1 cellular context compared by ENCODE assay signal in genomic region chr9:136791466-136792276, GRCh38.
TF ChIP-seq lines count a peak whose summit lies in the region.

No MANE protein-coding gene starts in this region.

TF ChIP-seq in GM12878, 131 proteins besides CTCF, POLR2A, EP300 and RAD21 (continued from another document and continues in another):
- TF ChIP-seq E2F4 (IDR thresholded peaks at IDR 0.05; ENCODE audit: low read depth, low read length), result no peak
- TF ChIP-seq FOXM1 (IDR thresholded peaks at IDR 0.05; ENCODE audit: low read depth, low read length), result no peak
- TF ChIP-seq ATF2 (IDR thresholded peaks at IDR 0.05; ENCODE audit: low read length), result no peak
- TF ChIP-seq CBX3 (IDR thresholded peaks at IDR 0.05; ENCODE audit: borderline replicate concordance, low read depth), result no peak
- TF ChIP-seq WRNIP1 (IDR thresholded peaks at IDR 0.05; ENCODE audit: borderline replicate concordance, low read depth, low read length), result no peak
- no peak for TF ChIP-seq CHD1 (IDR thresholded peaks at IDR 0.05; ENCODE audit: low read depth, low read length)
- no peak for TF ChIP-seq SUZ12 (IDR thresholded peaks at IDR 0.05; ENCODE audit: unreplicated experiment)
- no peak for TF ChIP-seq FOS (IDR thresholded peaks at IDR 0.05; ENCODE audit: borderline replicate concordance, extremely low read depth, insufficient read length)
- TF ChIP-seq IRF3 (IDR thresholded peaks at IDR 0.05), result no peak
- no peak for TF ChIP-seq IRF4 (IDR thresholded peaks at IDR 0.05; ENCODE audit: low read depth, low read length)
- TF ChIP-seq NRF1 (conservative IDR thresholded peaks at IDR 0.05; ENCODE audit: low read depth, low read length), result no peak
- TF ChIP-seq, protein P1, sequence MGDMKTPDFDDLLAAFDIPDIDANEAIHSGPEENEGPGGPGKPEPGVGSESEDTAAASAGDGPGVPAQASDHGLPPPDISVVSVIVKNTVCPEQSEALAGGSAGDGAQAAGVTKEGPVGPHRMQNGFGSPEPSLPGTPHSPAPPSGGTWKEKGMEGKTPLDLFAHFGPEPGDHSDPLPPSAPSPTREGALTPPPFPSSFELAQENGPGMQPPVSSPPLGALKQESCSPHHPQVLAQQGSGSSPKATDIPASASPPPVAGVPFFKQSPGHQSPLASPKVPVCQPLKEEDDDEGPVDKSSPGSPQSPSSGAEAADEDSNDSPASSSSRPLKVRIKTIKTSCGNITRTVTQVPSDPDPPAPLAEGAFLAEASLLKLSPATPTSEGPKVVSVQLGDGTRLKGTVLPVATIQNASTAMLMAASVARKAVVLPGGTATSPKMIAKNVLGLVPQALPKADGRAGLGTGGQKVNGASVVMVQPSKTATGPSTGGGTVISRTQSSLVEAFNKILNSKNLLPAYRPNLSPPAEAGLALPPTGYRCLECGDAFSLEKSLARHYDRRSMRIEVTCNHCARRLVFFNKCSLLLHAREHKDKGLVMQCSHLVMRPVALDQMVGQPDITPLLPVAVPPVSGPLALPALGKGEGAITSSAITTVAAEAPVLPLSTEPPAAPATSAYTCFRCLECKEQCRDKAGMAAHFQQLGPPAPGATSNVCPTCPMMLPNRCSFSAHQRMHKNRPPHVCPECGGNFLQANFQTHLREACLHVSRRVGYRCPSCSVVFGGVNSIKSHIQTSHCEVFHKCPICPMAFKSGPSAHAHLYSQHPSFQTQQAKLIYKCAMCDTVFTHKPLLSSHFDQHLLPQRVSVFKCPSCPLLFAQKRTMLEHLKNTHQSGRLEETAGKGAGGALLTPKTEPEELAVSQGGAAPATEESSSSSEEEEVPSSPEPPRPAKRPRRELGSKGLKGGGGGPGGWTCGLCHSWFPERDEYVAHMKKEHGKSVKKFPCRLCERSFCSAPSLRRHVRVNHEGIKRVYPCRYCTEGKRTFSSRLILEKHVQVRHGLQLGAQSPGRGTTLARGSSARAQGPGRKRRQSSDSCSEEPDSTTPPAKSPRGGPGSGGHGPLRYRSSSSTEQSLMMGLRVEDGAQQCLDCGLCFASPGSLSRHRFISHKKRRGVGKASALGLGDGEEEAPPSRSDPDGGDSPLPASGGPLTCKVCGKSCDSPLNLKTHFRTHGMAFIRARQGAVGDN (IDR thresholded peaks at IDR 0.05), result no peak
- peak; percentile 65; the same call in 1 of the 2 replicates for TF ChIP-seq YY1 (IDR thresholded peaks at IDR 0.05; ENCODE audit: low read depth, low read length)
- no peak for TF ChIP-seq SKIL (IDR thresholded peaks at IDR 0.05; ENCODE audit: low read depth, poor library complexity, severe bottlenecking)
- TF ChIP-seq JUNB (IDR thresholded peaks at IDR 0.05), result no peak
- TF ChIP-seq, protein P2, sequence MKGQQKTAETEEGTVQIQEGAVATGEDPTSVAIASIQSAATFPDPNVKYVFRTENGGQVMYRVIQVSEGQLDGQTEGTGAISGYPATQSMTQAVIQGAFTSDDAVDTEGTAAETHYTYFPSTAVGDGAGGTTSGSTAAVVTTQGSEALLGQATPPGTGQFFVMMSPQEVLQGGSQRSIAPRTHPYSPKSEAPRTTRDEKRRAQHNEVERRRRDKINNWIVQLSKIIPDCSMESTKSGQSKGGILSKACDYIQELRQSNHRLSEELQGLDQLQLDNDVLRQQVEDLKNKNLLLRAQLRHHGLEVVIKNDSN (IDR thresholded peaks at IDR 0.05; ENCODE audit: borderline replicate concordance, extremely low read length, insufficient read depth, low read depth, low read length), result no peak
- TF ChIP-seq POU2F2 (IDR thresholded peaks at IDR 0.05; ENCODE audit: borderline replicate concordance, low read depth, low read length), result no peak
- TF ChIP-seq TBL1XR1 (IDR thresholded peaks at IDR 0.05; ENCODE audit: low read depth, low read length), result no peak
- TF ChIP-seq NFIC (IDR thresholded peaks at IDR 0.05; ENCODE audit: low read depth, low read length), result no peak
- no peak for TF ChIP-seq ZBTB33 (IDR thresholded peaks at IDR 0.05)
- no peak for TF ChIP-seq HDAC6 (IDR thresholded peaks at IDR 0.05; ENCODE audit: unreplicated experiment)
- TF ChIP-seq SMAD1 (IDR thresholded peaks at IDR 0.05; ENCODE audit: low read depth, partially characterized antibody), result no peak
- TF ChIP-seq LARP7 (IDR thresholded peaks at IDR 0.05), result no peak
- no peak for TF ChIP-seq ZSCAN29 (IDR thresholded peaks at IDR 0.05)
- TF ChIP-seq HCFC1 (IDR thresholded peaks at IDR 0.05; ENCODE audit: low read length), result 0 out of 2 replicates have a peak, but pooled peaks have one; percentile 13
- no peak for TF ChIP-seq JUND (IDR thresholded peaks at IDR 0.05; ENCODE audit: low read depth, low read length)
- no peak for TF ChIP-seq ZNF207 (IDR thresholded peaks at IDR 0.05; ENCODE audit: borderline replicate concordance)
- no peak for TF ChIP-seq ATF3 (IDR thresholded peaks at IDR 0.05; ENCODE audit: borderline replicate concordance, extremely low read depth, low read depth, low read length)
- TF ChIP-seq, protein P3, sequence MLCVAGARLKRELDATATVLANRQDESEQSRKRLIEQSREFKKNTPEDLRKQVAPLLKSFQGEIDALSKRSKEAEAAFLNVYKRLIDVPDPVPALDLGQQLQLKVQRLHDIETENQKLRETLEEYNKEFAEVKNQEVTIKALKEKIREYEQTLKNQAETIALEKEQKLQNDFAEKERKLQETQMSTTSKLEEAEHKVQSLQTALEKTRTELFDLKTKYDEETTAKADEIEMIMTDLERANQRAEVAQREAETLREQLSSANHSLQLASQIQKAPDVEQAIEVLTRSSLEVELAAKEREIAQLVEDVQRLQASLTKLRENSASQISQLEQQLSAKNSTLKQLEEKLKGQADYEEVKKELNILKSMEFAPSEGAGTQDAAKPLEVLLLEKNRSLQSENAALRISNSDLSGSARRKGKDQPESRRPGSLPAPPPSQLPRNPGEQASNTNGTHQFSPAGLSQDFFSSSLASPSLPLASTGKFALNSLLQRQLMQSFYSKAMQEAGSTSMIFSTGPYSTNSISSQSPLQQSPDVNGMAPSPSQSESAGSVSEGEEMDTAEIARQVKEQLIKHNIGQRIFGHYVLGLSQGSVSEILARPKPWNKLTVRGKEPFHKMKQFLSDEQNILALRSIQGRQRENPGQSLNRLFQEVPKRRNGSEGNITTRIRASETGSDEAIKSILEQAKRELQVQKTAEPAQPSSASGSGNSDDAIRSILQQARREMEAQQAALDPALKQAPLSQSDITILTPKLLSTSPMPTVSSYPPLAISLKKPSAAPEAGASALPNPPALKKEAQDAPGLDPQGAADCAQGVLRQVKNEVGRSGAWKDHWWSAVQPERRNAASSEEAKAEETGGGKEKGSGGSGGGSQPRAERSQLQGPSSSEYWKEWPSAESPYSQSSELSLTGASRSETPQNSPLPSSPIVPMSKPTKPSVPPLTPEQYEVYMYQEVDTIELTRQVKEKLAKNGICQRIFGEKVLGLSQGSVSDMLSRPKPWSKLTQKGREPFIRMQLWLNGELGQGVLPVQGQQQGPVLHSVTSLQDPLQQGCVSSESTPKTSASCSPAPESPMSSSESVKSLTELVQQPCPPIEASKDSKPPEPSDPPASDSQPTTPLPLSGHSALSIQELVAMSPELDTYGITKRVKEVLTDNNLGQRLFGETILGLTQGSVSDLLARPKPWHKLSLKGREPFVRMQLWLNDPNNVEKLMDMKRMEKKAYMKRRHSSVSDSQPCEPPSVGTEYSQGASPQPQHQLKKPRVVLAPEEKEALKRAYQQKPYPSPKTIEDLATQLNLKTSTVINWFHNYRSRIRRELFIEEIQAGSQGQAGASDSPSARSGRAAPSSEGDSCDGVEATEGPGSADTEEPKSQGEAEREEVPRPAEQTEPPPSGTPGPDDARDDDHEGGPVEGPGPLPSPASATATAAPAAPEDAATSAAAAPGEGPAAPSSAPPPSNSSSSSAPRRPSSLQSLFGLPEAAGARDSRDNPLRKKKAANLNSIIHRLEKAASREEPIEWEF (IDR thresholded peaks at IDR 0.05; ENCODE audit: insufficient replicate concordance, low read depth, low read length), result no peak
- TF ChIP-seq RB1 (IDR thresholded peaks at IDR 0.05; ENCODE audit: borderline replicate concordance), result no peak; the same call in 1 of the 2 replicates
- TF ChIP-seq GABPA (IDR thresholded peaks at IDR 0.05; ENCODE audit: low read depth), result no peak
- no peak for TF ChIP-seq NFYA (IDR thresholded peaks at IDR 0.05; ENCODE audit: borderline replicate concordance, low read depth, low read length)
- TF ChIP-seq ETV6 (conservative IDR thresholded peaks at IDR 0.05 in 1 of 2, IDR thresholded peaks at IDR 0.05 in 1 of 2; ENCODE audit: borderline replicate concordance in 1 of 2, low read depth in 1 of 2), result no peak
- TF ChIP-seq ZNF622 (IDR thresholded peaks at IDR 0.05), result no peak
- 0 out of 2 replicates have a peak, but pooled peaks have one; percentile 42 for TF ChIP-seq MLLT1 (IDR thresholded peaks at IDR 0.05)
